In genomic region chr20:60137657-60138245, GRCh38 we compare ENCODE assay signal across 8 cellular contexts.
DNase-seq lines count a peak whose midpoint lies in the region; ATAC-seq and TF ChIP-seq lines count a peak whose summit lies in the region.

No MANE protein-coding gene starts in this region.

- H3K27me3 ChIP-seq in DOHH2 (ENCODE audit: control insufficient read depth, low read length), result no peaks in the 10 kb centered on the region

- no peaks in the 10 kb centered on the region for H3K9me2 ChIP-seq in DOHH2 (replicated peaks; ENCODE audit: control insufficient read depth, low read length)

- no peak overlapping the region for H3K4me2 ChIP-seq in DOHH2 (ENCODE audit: low read length)

- DNase-seq in RKO (ENCODE audit: low spot score) (peak; percentile 48), naive B cell (peak; percentile 3), NCI-H2196 (lab: John Stamatoyannopoulos, UW; ENCODE audit: unreplicated experiment) (no peak), retina (no peak)
- peak; percentile 20 for DNase-seq in central memory CD4-positive, alpha-beta T cell

- H4K20me1 ChIP-seq in DOHH2 (ENCODE audit: control insufficient read depth, insufficient read depth, low read depth, low read length), result no peaks in the 10 kb centered on the region

- no peaks in the 10 kb centered on the region for H3F3A ChIP-seq in DOHH2 (ENCODE audit: control insufficient read depth, insufficient read depth)

- H3K4me1 ChIP-seq in DOHH2 (ENCODE audit: control insufficient read depth, low read length), result no peaks in the 10 kb centered on the region

- H3K27me3 Mint-ChIP-seq in naive B cell, result peaks cover 1 to 8% (median 3%) of the 10 kb centered on the region in 3 donors

- peak; percentile 58 for TF ChIP-seq CTCF in DOHH2 (IDR thresholded peaks at IDR 0.05; ENCODE audit: low read depth, low read length, poor library complexity, severe bottlenecking)

- no peaks in the 10 kb centered on the region for H3K9me3 ChIP-seq in DOHH2 (ENCODE audit: control insufficient read depth, insufficient read depth, low read length)

- H3K27ac Mint-ChIP-seq in naive B cell, result peak overlapping the region in 3 of 6 donors; percentile 30 to 87 (median 84)

- no peak overlapping the region for H3K4me3 ChIP-seq in DOHH2 (ENCODE audit: low read length)

- no peaks in the 10 kb centered on the region for H3K79me2 ChIP-seq in DOHH2 (ENCODE audit: control insufficient read depth, low read length)

- H3K27ac ChIP-seq in DOHH2 (ENCODE audit: low read depth, low read length), result no peak overlapping the region

- ATAC-seq in HG02981 (IDR thresholded peaks at IDR 0.05; ENCODE audit: unreplicated experiment), result peak; percentile 50
- ATAC-seq in naive B cell (ENCODE audit: low read depth in 2 of 2), result peak in 1 of 2 donors; percentile 35
- no peak for ATAC-seq in HG03439 (IDR thresholded peaks at IDR 0.05; ENCODE audit: unreplicated experiment)

- H3K36me3 Mint-ChIP-seq in naive B cell, result no peaks in the 10 kb centered on the region

- peaks cover 0 to 4% (median 0%) of the 10 kb centered on the region in 7 donors for H3K9me3 Mint-ChIP-seq in naive B cell

- peak overlapping the region; percentile 29 to 92 (median 77) for H3K4me3 Mint-ChIP-seq in naive B cell

- no peaks in the 10 kb centered on the region for H3K4me1 Mint-ChIP-seq in naive B cell

- no peaks in the 10 kb centered on the region for H3K36me3 ChIP-seq in DOHH2 (ENCODE audit: control insufficient read depth, low read length)

Comparison
In these comparisons a context has a peak if more than half of its experiments do, and no peak if none do; other contexts are left out.
1. DNase-seq: peak in RKO (single experiment), central memory CD4-positive, alpha-beta T cell (single experiment) and naive B cell (single experiment); none in NCI-H2196 (single experiment) and retina (single experiment).